Comparison of ENCODE assay signal across 1 cellular context in genomic region chr1:112937070-112937469, GRCh38.
TF ChIP-seq lines count a peak whose summit lies in the region.

No MANE protein-coding gene starts in this region.

TF ChIP-seq in GM23338, 12 proteins besides CTCF, POLR2A, EP300 and RAD21 (continued from another document):
- TF ChIP-seq ZNF462 (CRISPR knock-in tag; IDR thresholded peaks at IDR 0.05) (no peak), JUNB (IDR thresholded peaks at IDR 0.05; ENCODE audit: unreplicated experiment) (no peak), EZH2phosphoT487 (IDR thresholded peaks at IDR 0.05; ENCODE audit: unreplicated experiment) (no peak)
